Comparison of ENCODE assay signal across 8 cellular contexts in genomic region chr21:29024474-29025327, GRCh38. TPM values are rescaled to one million over a fixed set of nuclear protein-coding genes. Genes with fewer than 3 reads are reported as not detected.
DNase-seq lines count a peak whose midpoint lies in the region; ATAC-seq and TF ChIP-seq lines count a peak whose summit lies in the region.

Gene USP16 (plus strand): TSS chr21:29024668. CDS start chr21:29027914, 3,246 bp downstream.

- no peak for TF ChIP-seq CTCF in C4-2B (conservative IDR thresholded peaks at IDR 0.05)
- TF ChIP-seq CTCF in left lung (IDR thresholded peaks at IDR 0.05), result peak in 1 of 2 donors; percentile 40

- H3K9me3 ChIP-seq in left lung, result no peaks in the 10 kb centered on the region

- H3K36me3 ChIP-seq in left lung, result peaks cover 0 to 9% of the 10 kb centered on the region in 2 donors

- intact Hi-C loops in left lung (cut with DNase I), result no loop called here

- H3K27ac ChIP-seq in C4-2B (peak within 1 kb of the TSS; percentile 90), left lung (peak within 1 kb of the TSS; percentile 96 to 99)

- peak; percentile 95 for DNase-seq in NCI-H774 (lab: John Stamatoyannopoulos, UW)
- DNase-seq in activated CD4-positive, alpha-beta T cell treated with anti-CD3 and anti-CD28 coated beads, Interleukin-2, amount 50 U/mL, for 4 hours, result peak; percentile 88
- DNase-seq in dermis blood vessel endothelial cell, result peak; percentile 99
- DNase-seq in left lung, result peak; percentile 93 to 95
- DNase-seq in stimulated activated CD4-positive, alpha-beta T cell treated with anti-CD3 and anti-CD28 coated beads, Interleukin-2, amount 100 ng/mL, for 48 hours, result peak; percentile 89 to 90

- no peaks in the 10 kb centered on the region for H3K27me3 ChIP-seq in left lung

- ATAC-seq in GM19395 (IDR thresholded peaks at IDR 0.05; ENCODE audit: unreplicated experiment) (peak; percentile 98), HG03565 (IDR thresholded peaks at IDR 0.05; ENCODE audit: unreplicated experiment) (peak; percentile 95), left lung (peak; percentile 98)

- peak within 1 kb of the TSS; percentile 55 to 71 for H3K4me3 ChIP-seq in left lung

- peaks cover 4 to 33% of the 10 kb centered on the region in 2 donors for H3K4me1 ChIP-seq in left lung

RNA-seq across cellular contexts. Expression of gene USP16, which starts in this region (rescaled TPM):
- 25.5 and 40.8 TPM in 2 replicates for total RNA-seq in dermis blood vessel endothelial cell
- total RNA-seq in left lung, result 10 to 100 TPM; 28.0 to 31.9 TPM

Comparison
In these comparisons a context has a peak if more than half of its experiments do, and no peak if none do; other contexts are left out.
1. Peak in every context shown above with its lines: DNase-seq, ATAC-seq, H3K4me3 ChIP-seq and H3K27ac ChIP-seq.